ENCODE assay signal across 25 cellular contexts in genomic region chr2:127891806-127892205, GRCh38. TPM values are rescaled to one million over a fixed set of nuclear protein-coding genes. Genes with fewer than 3 reads are reported as not detected.
DNase-seq lines count a peak whose midpoint lies in the region; ATAC-seq and TF ChIP-seq lines count a peak whose summit lies in the region.
"Had no signal": no experiment of that assay in that cellular context is flagged by ENCODE, and none has a peak within 500 bp of the region (broad histone marks: within the 10 kb centered on the region; RNA-seq: fewer than 3 reads in every experiment).

No MANE protein-coding gene starts in this region.

- H3K9me3 ChIP-seq in left lung = no peaks in the 10 kb centered on the region
- no peaks in the 10 kb centered on the region for H3K9me3 ChIP-seq in testis
- H3K9me3 ChIP-seq: stomach, tibial nerve had no signal

- no peak for ATAC-seq in Right ventricle myocardium superior (ENCODE audit: poor library complexity)
- peak; percentile 78 for ATAC-seq in left lung
- ATAC-seq in GM18909 (IDR thresholded peaks at IDR 0.05; ENCODE audit: poor library complexity, unreplicated experiment) = no peak
- ATAC-seq in sciatic nerve = no peak
- ATAC-seq: esophagus mucosa had no signal

- DNase-seq in cardiac septum (ENCODE audit: low spot score) (peak; percentile 4), Right ventricle myocardium superior (no peak), cerebellar cortex (ENCODE audit: low spot score) (peak; percentile 19), left lung (peak in 1 of 2 donors; percentile 55), testis (peak; percentile 53), sciatic nerve (ENCODE audit: low spot score) (no peak), dedifferentiated amniotic fluid mesenchymal stem cell (ENCODE audit: extremely low spot score) (no peak)
- DNase-seq: 8988T; activated CD4-positive, alpha-beta T cell treated with anti-CD3 and anti-CD28 coated beads, Interleukin-2, amount 10 ng/mL, durations not matched to agents 7 days and 5 days; activated CD8-positive, alpha-beta memory T cell treated with anti-CD3 and anti-CD28 coated beads, Interleukin-2, amount 50 U/mL, for 4 hours; activated naive CD4-positive, alpha-beta T cell treated with anti-CD3 and anti-CD28 coated beads, Interleukin-2, amount 50 U/mL, for 16 hours; amniotic stem cell; CD4-positive, alpha-beta T cell; left cardiac atrium; NCI-H1048; NCI-H1694; NCI-H446 treated with DMSO at 0.1 percent for 48 hours; nucleus accumbens; stimulated activated CD8-positive, alpha-beta memory T cell treated with anti-CD3 and anti-CD28 coated beads, Interleukin-4, amount 100 ng/mL, for 48 hours; stomach had no signal

- H3K36me3 ChIP-seq in left lung = no peaks in the 10 kb centered on the region
- H3K36me3 ChIP-seq in testis (ENCODE audit: low read depth, missing control alignments) = no peaks in the 10 kb centered on the region
- H3K36me3 ChIP-seq: stomach, tibial nerve had no signal

- no peak for TF ChIP-seq POLR2A in testis (IDR thresholded peaks at IDR 0.05)

- TF ChIP-seq CTCF in left lung (IDR thresholded peaks at IDR 0.05) = no peak
- TF ChIP-seq CTCF in testis (IDR thresholded peaks at IDR 0.05) = no peak

- no peak overlapping the region for H3K4me3 ChIP-seq in left lung
- H3K4me3 ChIP-seq in testis = no peak overlapping the region
- H3K4me3 ChIP-seq: coronary artery, skin epidermis, stomach, tibial nerve had no signal

- H3K27ac ChIP-seq in left lung (peak overlapping the region in 1 of 2 donors; percentile 23), testis (no peak overlapping the region)
- H3K27ac ChIP-seq: coronary artery, skin epidermis, stomach, tibial nerve had no signal

- H3K4me1 ChIP-seq in left lung (peaks cover 9 to 18% of the 10 kb centered on the region in 2 donors), testis (peaks cover 22% of the 10 kb centered on the region)

- no peaks in the 10 kb centered on the region for H3K27me3 ChIP-seq in left lung
- H3K27me3 ChIP-seq in testis = no peaks in the 10 kb centered on the region
- H3K27me3 ChIP-seq: stomach, tibial nerve had no signal

- intact Hi-C loops in cardiac septum (cut with DNase I) = loop anchor here (5.0 kb wide), 1 partner anchor 60 kb away; no protein-coding TSS in a partner anchor
- intact Hi-C loops in Right ventricle myocardium superior (cut with DNase I) = loop anchor here (10.0 kb wide), 1 partner anchor 133 kb away; the partner anchor contains the start of gene SAP130
- intact Hi-C loops in left lung (cut with DNase I) = no loop called here
- intact Hi-C loops in testis (cut with DNase I; ENCODE audit: low total_unique reads) = no loop called here
- intact Hi-C loops in sciatic nerve (cut with DNase I) = loop anchor here (10.0 kb wide), 1 partner anchor 133 kb away; the partner anchor contains the start of gene SAP130

- WGBS in testis, 2 donors = 42 to 51% methylated on average over 5 of the region's 5 CpGs

RNA-seq across cellular contexts. Expression of gene AMMECR1L, which starts 6.0 kb away (rescaled TPM):
- total RNA-seq in cardiac septum = 11.8 TPM
- 9.7 TPM for total RNA-seq in Right ventricle myocardium superior
- 10 to 100 TPM; 13.6 to 15.1 TPM for total RNA-seq in left lung
- 10 to 100 TPM; 34.1 to 35.8 TPM for total RNA-seq in testis
- polyA plus RNA-seq in testis (ENCODE audit: insufficient read depth, low read depth, low replicate concordance) = 31.5 TPM
- 15.9 TPM for total RNA-seq in sciatic nerve

RNA-seq across cellular contexts. Expression of gene POLR2D, which starts 33.9 kb away (rescaled TPM):
- total RNA-seq in cardiac septum (19.6 TPM), Right ventricle myocardium superior (18.5 TPM), left lung (10 to 100 TPM; 27.2 to 28.0 TPM), testis (10 to 100 TPM; 49.1 to 75.4 TPM), sciatic nerve (19.4 TPM)
- 160 TPM for polyA plus RNA-seq in testis (ENCODE audit: insufficient read depth, low read depth, low replicate concordance)

Comparison
In these comparisons a context has a peak if more than half of its experiments do, and no peak if none do; other contexts are left out.
1. DNase-seq: peak in cardiac septum (single experiment), cerebellar cortex (single experiment) and testis (single experiment); none in Right ventricle myocardium superior (single experiment), sciatic nerve (single experiment) and dedifferentiated amniotic fluid mesenchymal stem cell (single experiment).
2. intact Hi-C loops: an anchor here in cardiac septum (5.0 kb wide), Right ventricle myocardium superior (10.0 kb wide) and sciatic nerve (10.0 kb wide); none called in left lung and testis.